8 cellular contexts compared by ENCODE assay signal in the genomic region with DNA sequence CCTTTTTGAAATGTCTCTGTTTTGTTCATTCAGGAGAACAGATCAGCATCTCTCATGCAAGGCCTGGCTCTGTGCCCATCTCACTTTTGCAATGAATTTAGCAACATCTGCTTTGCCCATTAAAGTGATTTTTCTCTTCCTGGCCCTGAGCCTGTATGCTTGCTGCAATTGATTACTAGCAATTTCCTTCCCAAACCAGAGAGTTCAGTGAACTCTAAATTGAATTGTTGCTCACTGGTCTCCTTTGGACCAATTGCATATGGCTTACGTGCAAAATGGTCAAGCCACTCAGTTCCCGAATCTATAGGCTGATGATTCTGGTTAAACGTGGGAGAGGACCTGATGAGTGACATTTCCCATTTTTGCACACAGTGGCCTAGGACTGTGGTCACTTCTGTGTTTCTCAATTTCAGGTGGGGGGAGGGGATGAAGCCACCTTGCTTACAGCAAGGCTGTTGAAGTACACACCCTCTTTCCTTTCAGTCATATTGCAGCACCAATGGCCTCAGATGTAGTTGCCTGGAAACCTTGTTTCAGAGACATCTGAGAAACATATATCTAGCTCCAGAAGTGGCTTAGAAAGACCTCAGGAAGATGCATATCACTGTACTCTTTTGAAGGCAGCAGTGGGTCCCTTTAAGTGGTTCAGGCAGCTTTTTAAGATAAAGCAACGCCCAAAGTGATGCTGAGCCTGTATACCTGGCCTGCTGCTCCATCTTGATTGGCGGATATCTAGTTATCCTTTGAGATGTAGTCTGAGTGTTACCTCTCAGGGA.
DNase-seq lines count a peak whose midpoint lies in the region; ATAC-seq and TF ChIP-seq lines count a peak whose summit lies in the region.

No MANE protein-coding gene starts in this region.

- ATAC-seq in GM19023 (IDR thresholded peaks at IDR 0.05; ENCODE audit: unreplicated experiment) (peak; percentile 62), HG03103 (IDR thresholded peaks at IDR 0.05; ENCODE audit: low read depth, unreplicated experiment) (peak; percentile 46), T-cell (replicated peaks in 1 of 4) (peak; percentile 79 to 95 (median 82))

- H2BK5ac ChIP-seq in mesendoderm (ENCODE audit: low read length): no peak overlapping the region

- 72 to 84% methylated on average over 5 of the region's 5 CpGs for WGBS in thyroid gland, 2 donors
- whole genome bisulfite sequencing in mesendoderm (ENCODE audit: extremely low coverage, insufficient coverage, low lambda C conversion rate): no CpG with 5 or more reads among the region's 5 CpGs

- no peaks in the 10 kb centered on the region for H3K36me3 ChIP-seq in BLaER1
- H3K36me3 ChIP-seq in thyroid gland: no peaks in the 10 kb centered on the region
- H3K36me3 ChIP-seq in mesendoderm (ENCODE audit: control insufficient read depth, insufficient read depth, low read length): no peaks in the 10 kb centered on the region

- no peaks in the 10 kb centered on the region for H3K27me3 ChIP-seq in BLaER1
- H3K27me3 ChIP-seq in thyroid gland: no peaks in the 10 kb centered on the region
- H3K27me3 ChIP-seq in mesendoderm (ENCODE audit: insufficient read depth, low read length, poor library complexity): no peaks in the 10 kb centered on the region

- H3K27me3 Mint-ChIP-seq in T-cell: no peaks in the 10 kb centered on the region
- H3K27me3 Mint-ChIP-seq in endothelial cell (ENCODE audit: unreplicated experiment): peaks cover 8% of the 10 kb centered on the region

- TF ChIP-seq POLR2A in thyroid gland (IDR thresholded peaks at IDR 0.05): no peak

- H3K4me3 Mint-ChIP-seq in T-cell (peak overlapping the region in 1 of 3 donors; percentile 66), endothelial cell (ENCODE audit: unreplicated experiment) (no peak overlapping the region)

- H3K4me1 ChIP-seq in BLaER1: peaks cover 72% of the 10 kb centered on the region
- H3K4me1 ChIP-seq in thyroid gland: peaks cover 27 to 36% of the 10 kb centered on the region in 2 donors
- no peaks in the 10 kb centered on the region for H3K4me1 ChIP-seq in mesendoderm (ENCODE audit: control insufficient read depth, low read depth, low read length)

- no peak overlapping the region for H3K56ac ChIP-seq in mesendoderm (ENCODE audit: low read length)

- peaks cover 72 to 83% (median 80%) of the 10 kb centered on the region in 3 donors for H3K4me1 Mint-ChIP-seq in T-cell
- H3K4me1 Mint-ChIP-seq in endothelial cell (ENCODE audit: unreplicated experiment): peaks cover 48% of the 10 kb centered on the region

- H3K27ac Mint-ChIP-seq in T-cell (peak overlapping the region; percentile 86 to 88), endothelial cell (ENCODE audit: unreplicated experiment) (no peak overlapping the region)

- no peak overlapping the region for H3K23ac ChIP-seq in mesendoderm (ENCODE audit: low read length)

- no peaks in the 10 kb centered on the region for H3K79me1 ChIP-seq in mesendoderm (ENCODE audit: low read length)

- H3K36me3 Mint-ChIP-seq in T-cell (no peaks in the 10 kb centered on the region), endothelial cell (ENCODE audit: low read depth, unreplicated experiment) (peaks cover 5% of the 10 kb centered on the region)

- H3K9ac ChIP-seq in BLaER1 (no peak overlapping the region), mesendoderm (ENCODE audit: low read length) (no peak overlapping the region)

- no peak overlapping the region for H4K8ac ChIP-seq in mesendoderm (ENCODE audit: low read depth, low read length)

- intact Hi-C loops in thyroid gland (cut with DNase I): no loop called here

- no peak overlapping the region for H3K18ac ChIP-seq in mesendoderm (ENCODE audit: low read length)

- H2AK5ac ChIP-seq in mesendoderm (ENCODE audit: low read length): no peak overlapping the region

- H2BK120ac ChIP-seq in mesendoderm (ENCODE audit: low read depth, low read length): no peak overlapping the region

- H3K4me2 ChIP-seq in BLaER1 (peak overlapping the region; percentile 84), mesendoderm (ENCODE audit: low read length) (no peak overlapping the region)

- no peaks in the 10 kb centered on the region for H3K79me2 ChIP-seq in mesendoderm (ENCODE audit: control insufficient read depth, insufficient read depth, low read length)

- H3K4ac ChIP-seq in mesendoderm (ENCODE audit: low read depth, low read length): no peak overlapping the region

- H3K9me3 ChIP-seq in BLaER1: 0 out of 2 replicates have a peak, but pooled peaks cover 4% of the 10 kb centered on the region
- H3K9me3 ChIP-seq in thyroid gland: no peaks in the 10 kb centered on the region

- H4K20me1 ChIP-seq in BLaER1: no peaks in the 10 kb centered on the region

- peak overlapping the region; percentile 41 for H3K27ac ChIP-seq in BLaER1
- no peak overlapping the region for H3K27ac ChIP-seq in thyroid gland
- no peak overlapping the region for H3K27ac ChIP-seq in mesendoderm (ENCODE audit: low read depth, low read length)

- H3K9me3 Mint-ChIP-seq in T-cell (peaks cover 0 to 12% (median 6%) of the 10 kb centered on the region in 3 donors), endothelial cell (ENCODE audit: unreplicated experiment) (no peaks in the 10 kb centered on the region)

- TF ChIP-seq CTCF in foreskin fibroblast (IDR thresholded peaks at IDR 0.05; ENCODE audit: low read depth, low read length): no peak
- no peak for TF ChIP-seq CTCF in thyroid gland (IDR thresholded peaks at IDR 0.05)
- TF ChIP-seq CTCF in endothelial cell (IDR thresholded peaks at IDR 0.05; ENCODE audit: unreplicated experiment): no peak

- H3K4me3 ChIP-seq in BLaER1: no peak overlapping the region
- H3K4me3 ChIP-seq in foreskin fibroblast (ENCODE audit: low read depth in 1 of 2, low read length in 2 of 2): no peak overlapping the region
- no peak overlapping the region for H3K4me3 ChIP-seq in thyroid gland (replicated peaks in 1 of 3)
- no peak overlapping the region for H3K4me3 ChIP-seq in mesendoderm (ENCODE audit: low read length)

- POLR2A ChIA-PET in T-cell (lab: Charles Lee): interaction anchor here (0.5 to 0.7 kb wide), 4 partner anchors 21 to 979 kb away, joined by 3 to 15 read pairs (median 10); no protein-coding TSS in a partner anchor

- CTCF ChIA-PET in T-cell (lab: Charles Lee): interaction anchor here in 1 of 2 donors (0.6 to 1.0 kb wide), 3 partner anchors 25 to 48 kb away, joined by 3 to 5 read pairs (median 3); no protein-coding TSS in a partner anchor

- H2BK15ac ChIP-seq in mesendoderm (replicated peaks; ENCODE audit: low read depth): no peak overlapping the region

- peak in 31 of 34 experiments; percentile 2 to 66 (median 35) for DNase-seq in T-cell
- DNase-seq in foreskin fibroblast: peak; percentile 89 to 97
- peak; percentile 54 to 55 for DNase-seq in thyroid gland
- DNase-seq in mesendoderm: no peak
- DNase-seq in endothelial cell (ENCODE audit: low spot score): no peak

- H4K5ac ChIP-seq in mesendoderm (ENCODE audit: low read length): no peak overlapping the region

Comparison
In these comparisons a context has a peak if more than half of its experiments do, and no peak if none do; other contexts are left out.
1. DNase-seq: peak in T-cell (31 of 34), foreskin fibroblast (2 of 2) and thyroid gland (2 of 2); none in mesendoderm (single experiment) and endothelial cell (single experiment).
2. Peak in every context shown above with its lines, with median percentiles within 50 percentile points of each other: ATAC-seq.